Comparison of ENCODE assay signal across 24 cellular contexts in the genomic region with DNA sequence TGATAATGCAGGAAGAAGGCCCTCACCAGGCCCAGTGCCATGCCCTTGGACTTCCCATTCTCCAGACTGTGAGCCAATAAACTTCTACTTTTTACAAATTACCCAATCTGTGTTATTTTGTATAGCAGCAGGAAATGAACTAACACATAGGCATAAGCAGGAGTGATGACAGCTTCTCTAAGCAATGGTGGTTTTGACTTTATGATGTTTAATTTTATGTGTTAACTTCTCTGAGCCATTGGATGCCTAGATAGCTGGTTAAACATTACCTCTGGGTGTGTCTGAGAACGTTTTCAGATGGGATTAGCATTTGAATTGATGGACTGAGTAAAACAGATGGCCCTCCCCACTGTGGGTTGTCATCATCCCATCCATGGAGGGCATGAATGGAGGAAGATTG. TPM values are rescaled to one million over a fixed set of nuclear protein-coding genes. Genes with fewer than 3 reads are reported as not detected.
DNase-seq lines count a peak whose midpoint lies in the region; ATAC-seq and TF ChIP-seq lines count a peak whose summit lies in the region.
"Had no signal": no experiment of that assay in that cellular context is flagged by ENCODE, and none has a peak within 500 bp of the region (broad histone marks: within the 10 kb centered on the region; RNA-seq: fewer than 3 reads in every experiment).

No MANE protein-coding gene starts in this region.

- no peaks in the 10 kb centered on the region for H3K9me3 ChIP-seq in thoracic aorta
- H3K9me3 ChIP-seq: A549, BE2C, BLaER1, Caco-2 had no signal

- TF ChIP-seq CTCF in fibroblast of pulmonary artery (IDR thresholded peaks at IDR 0.05; ENCODE audit: low read length, missing control alignments) (no peak), thoracic aorta (IDR thresholded peaks at IDR 0.05) (no peak)

- no peaks in the 10 kb centered on the region for H3K27me3 ChIP-seq in thoracic aorta (replicated peaks; ENCODE audit: insufficient read depth)
- H3K27me3 ChIP-seq: BE2C, BLaER1 had no signal

- H3K4me3 ChIP-seq in fibroblast of pulmonary artery (replicated peaks; ENCODE audit: low read depth, low read length) (no peak overlapping the region), thoracic aorta (no peak overlapping the region)
- H3K4me3 ChIP-seq: A549, BLaER1, GM12878 had no signal

- intact Hi-C loops in left colon (cut with DNase I, micrococcal nuclease) = no loop called here

- in situ Hi-C loops in Caki2 (cut with HindIII; ENCODE audit: low pct_unique_long_range_greater_than_20kb, low sequenced_read_pairs) = no loop called here

- ATAC-seq in left colon (peak; percentile 66), thoracic aorta (ENCODE audit: insufficient number of reproducible peaks, low FRiP score, low read depth) (no peak), HG03571 (IDR thresholded peaks at IDR 0.05; ENCODE audit: unreplicated experiment) (no peak), GM19023 (IDR thresholded peaks at IDR 0.05; ENCODE audit: unreplicated experiment) (no peak)
- ATAC-seq: A549; CD8-positive, alpha-beta T cell; GM12878 had no signal

- H3K4me1 ChIP-seq in thoracic aorta (ENCODE audit: control insufficient read depth in 1 of 2, low read depth in 2 of 2) = peaks cover 4 to 43% of the 10 kb centered on the region in 2 donors
- H3K4me1 ChIP-seq: A549, BE2C, BLaER1, Caco-2 had no signal

- DNase-seq in Caki2 (ENCODE audit: low read depth) (peak; percentile 24), fibroblast of pulmonary artery (ENCODE audit: low read depth) (peak; percentile 12), left colon (no peak), thoracic aorta (ENCODE audit: low spot score) (no peak), NCI-H1694 treated with DMSO at 0.1 percent for 48 hours (lab: John Stamatoyannopoulos, UW) (no peak), NCI-H82 treated with DMSO at 0.1 percent for 48 hours (lab: John Stamatoyannopoulos, UW; ENCODE audit: unreplicated experiment) (no peak)
- DNase-seq: BE2C; C1 segment of cervical spinal cord; Caco-2; CD4-positive, alpha-beta T cell; CD8-positive, alpha-beta T cell; DMS 273 treated with DMSO at 0.1 percent for 48 hours; DMS153; DMS53; DMS79; DND-41; EL; GDM1 had no signal

- H3K36me3 ChIP-seq in thoracic aorta = no peaks in the 10 kb centered on the region
- H3K36me3 ChIP-seq: BE2C, BLaER1 had no signal

- peak overlapping the region; percentile 9 to 18 for H3K27ac ChIP-seq in thoracic aorta
- H3K27ac ChIP-seq: 22Rv1, A549, BLaER1 had no signal

RNA-seq across cellular contexts. Expression of a gene that starts 13.8 kb away (rescaled TPM):
- 5.6 and 11.3 TPM in 2 replicates for total RNA-seq in Caki2 (2014; rRNA removed; shearing (Covaris generic); ENCODE audit: low replicate concordance)
- total RNA-seq in left colon = 10 to 100 TPM in 1 of 2 donors, 1 to 10 TPM in 1; 4.3 to 30.8 TPM
- total RNA-seq in thoracic aorta = 1,000 to 10,000 TPM in 1 of 2 donors, 100 to 1,000 TPM in 1; 835 to 1,176 TPM
- total RNA-seq: CD4-positive, alpha-beta T cell; CD8-positive, alpha-beta T cell; GM12878 had no signal

Comparison
In these comparisons a context has a peak if more than half of its experiments do, and no peak if none do; other contexts are left out.
1. DNase-seq: peak in Caki2 (single experiment) and fibroblast of pulmonary artery (single experiment); none in left colon (0 of 2), thoracic aorta (single experiment), NCI-H1694 treated with DMSO at 0.1 percent for 48 hours (single experiment) and NCI-H82 treated with DMSO at 0.1 percent for 48 hours (single experiment).
2. RNA of a gene that starts 13.8 kb away (total RNA-seq): 835 to 1,176 TPM in thoracic aorta; 4.3 to 30.8 TPM in left colon and 5.6 to 11.3 TPM in Caki2; every median in the first group is over 10 times any median in the second.